21 cellular contexts compared by ENCODE assay signal in genomic region chr3:173977747-173978146, GRCh38.
DNase-seq lines count a peak whose midpoint lies in the region; ATAC-seq and FAIRE-seq lines count a peak whose summit lies in the region.
"Had no signal": no experiment of that assay in that cellular context is flagged by ENCODE, and none has a peak within 500 bp of the region (broad histone marks: within the 10 kb centered on the region; RNA-seq: fewer than 3 reads in every experiment).

No MANE protein-coding gene starts in this region.

- H3K27ac ChIP-seq in epithelial cell of prostate, result no peak overlapping the region
- H3K27ac ChIP-seq: coronary artery, psoas muscle, spleen, tibial artery had no signal

- H3K4me1 Mint-ChIP-seq in activated CD4-positive, alpha-beta T cell treated with anti-CD3 and anti-CD28 coated beads for 36 hours, result no peaks in the 10 kb centered on the region
- H3K4me1 Mint-ChIP-seq in activated T-cell treated with anti-CD3 and anti-CD28 coated beads, Interleukin-2, amount 50 U/mL, for 24 hours (ENCODE audit: low read depth), result no peaks in the 10 kb centered on the region
- H3K4me1 Mint-ChIP-seq: natural killer cell; stimulated activated effector memory CD8-positive, alpha-beta T cell treated with anti-CD3 and anti-CD28 coated beads, Interleukin-12 subunit alpha, Interleukin-12 subunit beta, amount 100 ng/mL, for 72 hours had no signal

- intact Hi-C loops in activated CD4-positive, alpha-beta T cell treated with anti-CD3 and anti-CD28 coated beads for 36 hours (cut with DNase I, micrococcal nuclease), result no loop called here

- H3K4me3 ChIP-seq in skeletal muscle cell (ENCODE audit: low read depth, low read length), result no peak overlapping the region
- H3K4me3 ChIP-seq: coronary artery, psoas muscle, spleen, tibial artery had no signal

- FAIRE-seq in RCC 7860 (lab: Jason Lieb, UNC), result no peak

- DNase-seq in GM04503 (ENCODE audit: low read depth) (peak; percentile 76), RCC 7860 (ENCODE audit: low spot score) (peak; percentile 69), epithelial cell of prostate (ENCODE audit: low read depth, low spot score) (peak; percentile 6), skeletal muscle cell (ENCODE audit: low read depth) (peak; percentile 25), SHP77 treated with DMSO at 0.1 percent for 48 hours (lab: John Stamatoyannopoulos, UW) (no peak)
- DNase-seq in activated CD4-positive, alpha-beta T cell treated with anti-CD3 and anti-CD28 coated beads for 36 hours, result no peak
- no peak for DNase-seq in activated T-cell treated with anti-CD3 and anti-CD28 coated beads, Interleukin-2, amount 50 U/mL, for 24 hours
- DNase-seq: activated CD4-positive, alpha-beta T cell treated with anti-CD3 and anti-CD28 coated beads for 48 hours; activated naive CD4-positive, alpha-beta T cell treated with Interleukin-2 at 50 U/mL for 16 hours; C1 segment of cervical spinal cord; DMS153; head of caudate nucleus; Kasumi-1; natural killer cell; NCI-H1417 treated with DMSO at 0.1 percent for 48 hours; psoas muscle; spleen; tibial artery had no signal

- H3K27ac Mint-ChIP-seq in activated CD4-positive, alpha-beta T cell treated with anti-CD3 and anti-CD28 coated beads for 36 hours, result no peak overlapping the region
- H3K27ac Mint-ChIP-seq in activated T-cell treated with anti-CD3 and anti-CD28 coated beads, Interleukin-2, amount 50 U/mL, for 24 hours, result no peak overlapping the region
- H3K27ac Mint-ChIP-seq: natural killer cell; stimulated activated effector memory CD8-positive, alpha-beta T cell treated with anti-CD3 and anti-CD28 coated beads, Interleukin-12 subunit alpha, Interleukin-12 subunit beta, amount 100 ng/mL, for 72 hours; T-helper 2 cell treated with Interferon-gamma antibody and Interleukin-4, amounts not matched to agents 5 μg/mL and 100 μg/mL, for 36 hours had no signal

- H3K4me3 Mint-ChIP-seq in activated CD4-positive, alpha-beta T cell treated with anti-CD3 and anti-CD28 coated beads for 36 hours, result no peak overlapping the region
- no peak overlapping the region for H3K4me3 Mint-ChIP-seq in activated T-cell treated with anti-CD3 and anti-CD28 coated beads, Interleukin-2, amount 50 U/mL, for 24 hours
- H3K4me3 Mint-ChIP-seq: natural killer cell; stimulated activated effector memory CD8-positive, alpha-beta T cell treated with anti-CD3 and anti-CD28 coated beads, Interleukin-12 subunit alpha, Interleukin-12 subunit beta, amount 100 ng/mL, for 72 hours; T-helper 2 cell treated with Interferon-gamma antibody and Interleukin-4, amounts not matched to agents 5 μg/mL and 100 μg/mL, for 36 hours had no signal

- CTCF ChIA-PET in activated CD4-positive, alpha-beta T cell treated with anti-CD3 and anti-CD28 coated beads for 36 hours (lab: Charles Lee), result no interaction called here

- no peaks in the 10 kb centered on the region for H3K27me3 Mint-ChIP-seq in activated CD4-positive, alpha-beta T cell treated with anti-CD3 and anti-CD28 coated beads for 36 hours
- H3K27me3 Mint-ChIP-seq in activated T-cell treated with anti-CD3 and anti-CD28 coated beads, Interleukin-2, amount 50 U/mL, for 24 hours, result no peaks in the 10 kb centered on the region

- POLR2A ChIA-PET in activated CD4-positive, alpha-beta T cell treated with anti-CD3 and anti-CD28 coated beads for 36 hours (lab: Charles Lee), result no interaction called here

- H3K9me3 Mint-ChIP-seq in activated CD4-positive, alpha-beta T cell treated with anti-CD3 and anti-CD28 coated beads for 36 hours (ENCODE audit: low read depth), result no peaks in the 10 kb centered on the region
- H3K9me3 Mint-ChIP-seq in activated T-cell treated with anti-CD3 and anti-CD28 coated beads, Interleukin-2, amount 50 U/mL, for 24 hours, result no peaks in the 10 kb centered on the region
- H3K9me3 Mint-ChIP-seq: T-helper 2 cell treated with Interferon-gamma antibody and Interleukin-4, amounts not matched to agents 5 μg/mL and 100 μg/mL, for 36 hours had no signal

- no peak for ATAC-seq in activated CD4-positive, alpha-beta T cell treated with anti-CD3 and anti-CD28 coated beads for 36 hours
- ATAC-seq: natural killer cell; psoas muscle; stimulated activated effector memory CD8-positive, alpha-beta T cell treated with anti-CD3 and anti-CD28 coated beads, Interleukin-12 subunit alpha, Interleukin-12 subunit beta, amount 100 ng/mL, for 72 hours had no signal

- H3K36me3 Mint-ChIP-seq in activated CD4-positive, alpha-beta T cell treated with anti-CD3 and anti-CD28 coated beads for 36 hours (ENCODE audit: low read depth), result no peaks in the 10 kb centered on the region
- no peaks in the 10 kb centered on the region for H3K36me3 Mint-ChIP-seq in activated T-cell treated with anti-CD3 and anti-CD28 coated beads, Interleukin-2, amount 50 U/mL, for 24 hours (ENCODE audit: low read depth)
- H3K36me3 Mint-ChIP-seq: natural killer cell; stimulated activated effector memory CD8-positive, alpha-beta T cell treated with anti-CD3 and anti-CD28 coated beads, Interleukin-12 subunit alpha, Interleukin-12 subunit beta, amount 100 ng/mL, for 72 hours had no signal

Comparison
In these comparisons a context has a peak if more than half of its experiments do, and no peak if none do; other contexts are left out.
1. DNase-seq: peak in GM04503 (single experiment), RCC 7860 (single experiment), epithelial cell of prostate (single experiment) and skeletal muscle cell (single experiment); none in activated CD4-positive, alpha-beta T cell treated with anti-CD3 and anti-CD28 coated beads for 36 hours (single experiment), SHP77 treated with DMSO at 0.1 percent for 48 hours (single experiment) and activated T-cell treated with anti-CD3 and anti-CD28 coated beads, Interleukin-2, amount 50 U/mL, for 24 hours (single experiment).